8 cellular contexts compared by ENCODE assay signal in genomic region chr12:42023733-42024494, GRCh38.
DNase-seq lines count a peak whose midpoint lies in the region; ATAC-seq lines count a peak whose summit lies in the region.

No MANE protein-coding gene starts in this region.

- DNase-seq in NCI-H510A treated with DMSO at 0.1 percent for 48 hours (lab: John Stamatoyannopoulos, UW) (peak; percentile 53), NCI-H510A (lab: John Stamatoyannopoulos, UW) (no peak), NCI-H2029 (lab: John Stamatoyannopoulos, UW) (peak; percentile 26), cerebellar cortex (ENCODE audit: low spot score) (peak; percentile 65), left colon (peak; percentile 42 to 65)
- DNase-seq in activated CD4-positive, CD25-positive, alpha-beta regulatory T cell treated with anti-CD3 and anti-CD28 coated beads, Interleukin-2, amount 50 U/mL, for 16 hours (ENCODE audit: low read depth, low spot score) = peak; percentile 34
- DNase-seq in stimulated activated CD4-positive, alpha-beta T cell treated with anti-CD3 and anti-CD28 coated beads, Interleukin-1b, Interleukin-23, amount 100 ng/mL, for 4 hours (ENCODE audit: low read depth in 2 of 2) = peak; percentile 55 to 63

- ATAC-seq in HG02884 (IDR thresholded peaks at IDR 0.05; ENCODE audit: unreplicated experiment) (peak; percentile 93), left colon (peak; percentile 74)

- intact Hi-C loops in left colon (cut with DNase I, micrococcal nuclease) = loop anchor here in 1 of 2 donors (10.0 kb wide), 1 partner anchor 749 kb away; no protein-coding TSS in a partner anchor
